Comparison of ENCODE assay signal across 7 cellular contexts in the genomic region with DNA sequence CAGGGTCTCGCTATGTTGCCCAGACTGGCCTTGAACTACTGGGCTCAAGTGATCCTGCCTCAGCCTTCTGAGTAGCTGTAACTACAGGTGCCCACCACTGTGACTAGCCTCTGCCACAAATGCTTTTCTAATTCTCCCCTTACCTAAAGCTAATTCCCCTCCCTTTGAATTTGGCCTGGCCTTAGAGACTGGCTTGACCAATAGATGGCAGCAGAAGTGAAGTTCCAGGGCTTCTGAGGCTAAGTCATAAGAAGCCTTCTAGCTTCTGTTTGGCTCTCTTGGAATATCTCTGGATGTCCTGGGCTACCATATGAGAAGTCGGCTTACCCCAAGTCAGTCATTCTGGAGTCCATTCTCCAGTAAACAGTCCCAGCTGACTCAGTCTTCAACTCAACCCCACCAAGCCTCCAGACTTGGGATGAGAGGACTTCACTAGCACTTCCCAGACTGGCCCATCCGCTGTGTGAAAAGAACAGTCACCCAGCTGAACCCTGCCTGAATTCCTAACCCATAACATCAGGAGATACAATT.
A peak's percentile ranks its signal among the peaks of the same experiment; 100 is the strongest.
DNase-seq lines count a peak whose midpoint lies in the region; ATAC-seq lines count a peak whose summit lies in the region.

No MANE protein-coding gene starts in this region.

- H3K4me1 Mint-ChIP-seq in central memory CD8-positive, alpha-beta T cell: no peaks in the 10 kb centered on the region
- H3K4me1 Mint-ChIP-seq in T-helper 2 cell treated with Interferon-gamma antibody and Interleukin-4, amounts not matched to agents 5 μg/mL and 100 μg/mL, for 36 hours (ENCODE audit: low read depth): peaks cover 6% of the 10 kb centered on the region

- DNase-seq in GM03348 (ENCODE audit: low spot score) (peak; percentile 60), NCI-H526 treated with DMSO at 0.1 percent for 48 hours (lab: John Stamatoyannopoulos, UW) (peak; percentile 18), lung microvascular endothelial cell (ENCODE audit: low read depth in 2 of 2) (peak; percentile 69 to 74)
- no peak for DNase-seq in central memory CD8-positive, alpha-beta T cell (ENCODE audit: low spot score in 2 of 2)
- DNase-seq in T-helper 2 cell treated with Interferon-gamma antibody and Interleukin-4, amounts not matched to agents 5 μg/mL and 100 μg/mL, for 36 hours (ENCODE audit: low spot score): no peak

- H3K4me3 Mint-ChIP-seq in central memory CD8-positive, alpha-beta T cell: no peak overlapping the region
- H3K4me3 Mint-ChIP-seq in T-helper 2 cell treated with Interferon-gamma antibody and Interleukin-4, amounts not matched to agents 5 μg/mL and 100 μg/mL, for 36 hours: no peak overlapping the region

- no peaks in the 10 kb centered on the region for H3K36me3 Mint-ChIP-seq in central memory CD8-positive, alpha-beta T cell (ENCODE audit: insufficient read depth)
- peaks cover 4% of the 10 kb centered on the region for H3K36me3 Mint-ChIP-seq in T-helper 2 cell treated with Interferon-gamma antibody and Interleukin-4, amounts not matched to agents 5 μg/mL and 100 μg/mL, for 36 hours (ENCODE audit: low read depth)

- no peaks in the 10 kb centered on the region for H3K9me3 Mint-ChIP-seq in central memory CD8-positive, alpha-beta T cell
- no peaks in the 10 kb centered on the region for H3K9me3 Mint-ChIP-seq in T-helper 2 cell treated with Interferon-gamma antibody and Interleukin-4, amounts not matched to agents 5 μg/mL and 100 μg/mL, for 36 hours

- peak; percentile 46 for ATAC-seq in HG02798 (IDR thresholded peaks at IDR 0.05; ENCODE audit: poor library complexity, unreplicated experiment)
- no peak for ATAC-seq in central memory CD8-positive, alpha-beta T cell (replicated peaks; ENCODE audit: extremely low read depth, poor library complexity, severe bottlenecking)
- no peak for ATAC-seq in HG02588 (IDR thresholded peaks at IDR 0.05; ENCODE audit: unreplicated experiment)

- H3K27me3 Mint-ChIP-seq in central memory CD8-positive, alpha-beta T cell: no peaks in the 10 kb centered on the region
- no peaks in the 10 kb centered on the region for H3K27me3 Mint-ChIP-seq in T-helper 2 cell treated with Interferon-gamma antibody and Interleukin-4, amounts not matched to agents 5 μg/mL and 100 μg/mL, for 36 hours (ENCODE audit: low read depth)

- H3K27ac Mint-ChIP-seq in central memory CD8-positive, alpha-beta T cell (ENCODE audit: low read depth): peak overlapping the region; percentile 82
- H3K27ac Mint-ChIP-seq in T-helper 2 cell treated with Interferon-gamma antibody and Interleukin-4, amounts not matched to agents 5 μg/mL and 100 μg/mL, for 36 hours: no peak overlapping the region

Comparison
In these comparisons a context has a peak if more than half of its experiments do, and no peak if none do; other contexts are left out.
1. DNase-seq: peak in GM03348 (single experiment), NCI-H526 treated with DMSO at 0.1 percent for 48 hours (single experiment) and lung microvascular endothelial cell (2 of 2); none in central memory CD8-positive, alpha-beta T cell (0 of 2) and T-helper 2 cell treated with Interferon-gamma antibody and Interleukin-4, amounts not matched to agents 5 μg/mL and 100 μg/mL, for 36 hours (single experiment).